Comparison of ENCODE assay signal across 1 cellular context in genomic region chr11:31818874-31819331, GRCh38.
TF ChIP-seq lines count a peak whose summit lies in the region.

No MANE protein-coding gene starts in this region.

TF ChIP-seq in HepG2, 621 proteins besides CTCF, POLR2A, EP300 and RAD21:
- TF ChIP-seq, protein P1, sequence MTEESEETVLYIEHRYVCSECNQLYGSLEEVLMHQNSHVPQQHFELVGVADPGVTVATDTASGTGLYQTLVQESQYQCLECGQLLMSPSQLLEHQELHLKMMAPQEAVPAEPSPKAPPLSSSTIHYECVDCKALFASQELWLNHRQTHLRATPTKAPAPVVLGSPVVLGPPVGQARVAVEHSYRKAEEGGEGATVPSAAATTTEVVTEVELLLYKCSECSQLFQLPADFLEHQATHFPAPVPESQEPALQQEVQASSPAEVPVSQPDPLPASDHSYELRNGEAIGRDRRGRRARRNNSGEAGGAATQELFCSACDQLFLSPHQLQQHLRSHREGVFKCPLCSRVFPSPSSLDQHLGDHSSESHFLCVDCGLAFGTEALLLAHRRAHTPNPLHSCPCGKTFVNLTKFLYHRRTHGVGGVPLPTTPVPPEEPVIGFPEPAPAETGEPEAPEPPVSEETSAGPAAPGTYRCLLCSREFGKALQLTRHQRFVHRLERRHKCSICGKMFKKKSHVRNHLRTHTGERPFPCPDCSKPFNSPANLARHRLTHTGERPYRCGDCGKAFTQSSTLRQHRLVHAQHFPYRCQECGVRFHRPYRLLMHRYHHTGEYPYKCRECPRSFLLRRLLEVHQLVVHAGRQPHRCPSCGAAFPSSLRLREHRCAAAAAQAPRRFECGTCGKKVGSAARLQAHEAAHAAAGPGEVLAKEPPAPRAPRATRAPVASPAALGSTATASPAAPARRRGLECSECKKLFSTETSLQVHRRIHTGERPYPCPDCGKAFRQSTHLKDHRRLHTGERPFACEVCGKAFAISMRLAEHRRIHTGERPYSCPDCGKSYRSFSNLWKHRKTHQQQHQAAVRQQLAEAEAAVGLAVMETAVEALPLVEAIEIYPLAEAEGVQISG (CRISPR knock-in tag; IDR thresholded peaks at IDR 0.05) = no peak
TF ChIP-seq in HepG2: peak in this region for 0.
